ENCODE assay signal across 1 cellular context in the genomic region with DNA sequence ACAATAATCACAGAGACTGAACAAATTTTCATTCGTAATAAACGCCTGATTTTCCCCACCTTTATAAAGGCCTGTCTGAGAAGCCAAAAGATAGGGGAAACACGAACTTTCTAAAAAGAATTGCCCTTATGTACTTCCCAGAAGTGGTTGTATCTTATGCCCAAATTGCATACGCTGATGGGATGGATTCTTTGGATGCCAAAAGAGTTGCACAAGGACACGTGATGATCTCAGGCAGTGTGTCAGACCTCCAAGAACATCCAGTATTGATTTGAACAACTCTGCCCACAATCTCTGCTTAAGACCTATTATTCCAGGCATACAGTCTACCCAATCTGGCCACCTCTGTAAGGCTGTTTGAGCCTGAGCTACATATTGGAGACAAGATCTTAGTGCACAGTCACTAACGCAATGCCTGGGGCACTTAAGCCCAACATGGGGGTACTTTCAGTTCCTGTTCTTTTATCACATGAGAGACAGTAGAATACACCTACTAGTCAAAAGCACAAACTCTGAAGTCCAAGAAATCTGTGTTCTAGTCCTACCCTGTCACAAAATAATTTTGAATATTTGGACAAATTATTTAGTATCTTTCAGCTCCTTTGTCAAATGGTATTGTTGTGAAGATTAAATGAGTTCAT.
TF ChIP-seq lines count a peak whose summit lies in the region.

No MANE protein-coding gene starts in this region.

TF ChIP-seq in SK-N-SH, 30 proteins besides CTCF, POLR2A, EP300 and RAD21 (continued from another document):
- TF ChIP-seq, protein P1, sequence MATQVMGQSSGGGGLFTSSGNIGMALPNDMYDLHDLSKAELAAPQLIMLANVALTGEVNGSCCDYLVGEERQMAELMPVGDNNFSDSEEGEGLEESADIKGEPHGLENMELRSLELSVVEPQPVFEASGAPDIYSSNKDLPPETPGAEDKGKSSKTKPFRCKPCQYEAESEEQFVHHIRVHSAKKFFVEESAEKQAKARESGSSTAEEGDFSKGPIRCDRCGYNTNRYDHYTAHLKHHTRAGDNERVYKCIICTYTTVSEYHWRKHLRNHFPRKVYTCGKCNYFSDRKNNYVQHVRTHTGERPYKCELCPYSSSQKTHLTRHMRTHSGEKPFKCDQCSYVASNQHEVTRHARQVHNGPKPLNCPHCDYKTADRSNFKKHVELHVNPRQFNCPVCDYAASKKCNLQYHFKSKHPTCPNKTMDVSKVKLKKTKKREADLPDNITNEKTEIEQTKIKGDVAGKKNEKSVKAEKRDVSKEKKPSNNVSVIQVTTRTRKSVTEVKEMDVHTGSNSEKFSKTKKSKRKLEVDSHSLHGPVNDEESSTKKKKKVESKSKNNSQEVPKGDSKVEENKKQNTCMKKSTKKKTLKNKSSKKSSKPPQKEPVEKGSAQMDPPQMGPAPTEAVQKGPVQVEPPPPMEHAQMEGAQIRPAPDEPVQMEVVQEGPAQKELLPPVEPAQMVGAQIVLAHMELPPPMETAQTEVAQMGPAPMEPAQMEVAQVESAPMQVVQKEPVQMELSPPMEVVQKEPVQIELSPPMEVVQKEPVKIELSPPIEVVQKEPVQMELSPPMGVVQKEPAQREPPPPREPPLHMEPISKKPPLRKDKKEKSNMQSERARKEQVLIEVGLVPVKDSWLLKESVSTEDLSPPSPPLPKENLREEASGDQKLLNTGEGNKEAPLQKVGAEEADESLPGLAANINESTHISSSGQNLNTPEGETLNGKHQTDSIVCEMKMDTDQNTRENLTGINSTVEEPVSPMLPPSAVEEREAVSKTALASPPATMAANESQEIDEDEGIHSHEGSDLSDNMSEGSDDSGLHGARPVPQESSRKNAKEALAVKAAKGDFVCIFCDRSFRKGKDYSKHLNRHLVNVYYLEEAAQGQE (IDR thresholded peaks at IDR 0.05; ENCODE audit: low read depth, low read length) = no peak
- TF ChIP-seq ZBTB33 (IDR thresholded peaks at IDR 0.05; ENCODE audit: borderline replicate concordance, low read depth) (no peak), TEAD4 (IDR thresholded peaks at IDR 0.05; ENCODE audit: borderline replicate concordance, insufficient read depth) (0 out of 2 replicates have a peak, but pooled peaks have one; percentile 32), USF1 (IDR thresholded peaks at IDR 0.05; ENCODE audit: borderline replicate concordance, low read depth) (peak; percentile 79; the same call in 1 of the 2 replicates), PBX3 (IDR thresholded peaks at IDR 0.05) (no peak), EZH2phosphoT487 (IDR thresholded peaks at IDR 0.05; ENCODE audit: borderline replicate concordance, low read depth) (no peak)
